1 cellular context compared by ENCODE assay signal in genomic region chr19:48644839-48645651, GRCh38.
TF ChIP-seq lines count a peak whose summit lies in the region.

No MANE protein-coding gene starts in this region.

TF ChIP-seq in GM12878, 131 proteins besides CTCF, POLR2A, EP300 and RAD21 (continues in another document):
- TF ChIP-seq LARP7 (IDR thresholded peaks at IDR 0.05) (0 out of 2 replicates have a peak, but pooled peaks have one; percentile 40), E2F8 (IDR thresholded peaks at IDR 0.05; ENCODE audit: low read depth, partially characterized antibody) (no peak), SMAD1 (IDR thresholded peaks at IDR 0.05; ENCODE audit: low read depth, partially characterized antibody) (no peak), IRF5 (IDR thresholded peaks at IDR 0.05; ENCODE audit: borderline replicate concordance) (no peak), HCFC1 (IDR thresholded peaks at IDR 0.05; ENCODE audit: low read length) (peak; percentile 99), TCF7 (IDR thresholded peaks at IDR 0.05; ENCODE audit: borderline replicate concordance) (no peak), IKZF1 (conservative IDR thresholded peaks at IDR 0.05) (peak; percentile 94), CEBPZ (IDR thresholded peaks at IDR 0.05; ENCODE audit: low read depth, low read length) (no peak), HDAC6 (IDR thresholded peaks at IDR 0.05; ENCODE audit: unreplicated experiment) (no peak), HDGF (IDR thresholded peaks at IDR 0.05) (no peak), BCLAF1 (IDR thresholded peaks at IDR 0.05) (no peak), RELB (IDR thresholded peaks at IDR 0.05; ENCODE audit: low read depth) (peak; percentile 26; the same call in 1 of the 2 replicates), TBL1XR1 (IDR thresholded peaks at IDR 0.05; ENCODE audit: low read depth, low read length) (0 out of 2 replicates have a peak, but pooled peaks have one; percentile 62), NFXL1 (IDR thresholded peaks at IDR 0.05; ENCODE audit: borderline replicate concordance) (no peak), SKIL (IDR thresholded peaks at IDR 0.05; ENCODE audit: low read depth, poor library complexity, severe bottlenecking) (no peak), SRF (IDR thresholded peaks at IDR 0.05; ENCODE audit: low read depth in 2 of 2, low read length in 2 of 2) (no peak), SMARCA5 (IDR thresholded peaks at IDR 0.05) (no peak), CHD1 (IDR thresholded peaks at IDR 0.05; ENCODE audit: low read depth, low read length) (no peak), SUZ12 (IDR thresholded peaks at IDR 0.05; ENCODE audit: unreplicated experiment) (peak; percentile 88), ZSCAN29 (IDR thresholded peaks at IDR 0.05) (no peak), MLLT1 (IDR thresholded peaks at IDR 0.05) (no peak), ATF7 (IDR thresholded peaks at IDR 0.05; ENCODE audit: low read depth) (no peak), CBX3 (IDR thresholded peaks at IDR 0.05; ENCODE audit: borderline replicate concordance, low read depth) (no peak), CUX1 (IDR thresholded peaks at IDR 0.05; ENCODE audit: insufficient replicate concordance, low read depth, low read length) (no peak), IRF4 (IDR thresholded peaks at IDR 0.05; ENCODE audit: low read depth, low read length) (no peak), YY1 (IDR thresholded peaks at IDR 0.05; ENCODE audit: low read depth, low read length) (peak; percentile 73; the same call in 1 of the 2 replicates), PRDM15 (CRISPR knock-in tag; IDR thresholded peaks at IDR 0.05) (no peak), MEF2B (IDR thresholded peaks at IDR 0.05; ENCODE audit: partially characterized antibody, poor library complexity, severe bottlenecking) (no peak), RFX5 (IDR thresholded peaks at IDR 0.05; ENCODE audit: low read depth, low read length) (no peak)
